Comparison of ENCODE assay signal across 13 cellular contexts in genomic region chr9:117258201-117258866, GRCh38.
"Had no signal": no experiment of that assay in that cellular context is flagged by ENCODE, and none has a peak within 500 bp of the region (broad histone marks: within the 10 kb centered on the region; RNA-seq: fewer than 3 reads in every experiment).

No MANE protein-coding gene starts in this region.

- ATAC-seq: activated naive CD4-positive, alpha-beta T cell treated with anti-CD3 and anti-CD28 coated beads, Interleukin-2, amount 50 U/mL, for 72 hours; activated T-cell treated with anti-CD3 and anti-CD28 coated beads, Interleukin-2, amount 50 U/mL, for 72 hours; naive thymus-derived CD8-positive, alpha-beta T cell; stimulated activated memory B cell treated with anti-CD40 and anti-IgM and Interleukin-4, amounts not matched to agents 10 μg/mL and 1 μg/mL and 100 μg/mL, for 72 hours had no signal

- DNase-seq: activated CD4-positive, CD25-positive, alpha-beta regulatory T cell treated with anti-CD3 and anti-CD28 coated beads, Interleukin-2, amount 50 U/mL, for 72 hours; activated gamma-delta T cell; activated T-cell treated with anti-CD3 and anti-CD28 coated beads, Interleukin-2, amount 50 U/mL, for 72 hours; amniotic stem cell; dermis blood vessel endothelial cell; effector memory CD4-positive, alpha-beta T cell; mesenchymal stem cell; naive thymus-derived CD8-positive, alpha-beta T cell; spleen; stimulated activated CD4-positive, alpha-beta T cell treated with anti-CD3 and anti-CD28 coated beads, Interleukin-4, amount 100 ng/mL, for 4 hours; upper lobe of left lung had no signal
